Comparison of ENCODE assay signal across 8 cellular contexts in genomic region chr9:86352440-86353106, GRCh38. TPM values are rescaled to one million over a fixed set of nuclear protein-coding genes. Genes with fewer than 3 reads are reported as not detected.
DNase-seq lines count a peak whose midpoint lies in the region; ATAC-seq, FAIRE-seq and TF ChIP-seq lines count a peak whose summit lies in the region.

No MANE protein-coding gene starts in this region.

- peak overlapping the region; percentile 74 for H3K4me3 ChIP-seq in A549
- H3K4me3 ChIP-seq in liver (ENCODE audit: low read depth in 1 of 3, low read length in 3 of 3): peak overlapping the region; percentile 63 to 75 (median 64)

- TF ChIP-seq CTCF in A549 (IDR thresholded peaks at IDR 0.05) (no peak), liver (IDR thresholded peaks at IDR 0.05; ENCODE audit: low read depth, low read length, missing input control) (no peak)

- peak overlapping the region; percentile 77 to 98 for H3K9ac ChIP-seq in liver (ENCODE audit: low read depth in 1 of 2, low read length in 2 of 2)

- peaks cover 0 to 4% (median 1%) of the 10 kb centered on the region in 4 donors for H3K36me3 ChIP-seq in liver (ENCODE audit: control insufficient read depth in 4 of 4, insufficient read depth in 3 of 4, low read depth in 1 of 4, low read length in 3 of 4)

- FAIRE-seq in A549 (lab: Jason Lieb, UNC): no peak
- FAIRE-seq in H54 (lab: Jason Lieb, UNC): peak; percentile 78

- no peak overlapping the region; a peak in 1 of 6 replicates for H3K27ac ChIP-seq in A549
- peak overlapping the region; percentile 75 to 93 for H3K27ac ChIP-seq in liver (ENCODE audit: low read depth in 1 of 2, low read length in 2 of 2)

- H3K4me1 Mint-ChIP-seq in activated naive CD8-positive, alpha-beta T cell (ENCODE audit: low read depth): peaks cover 53% of the 10 kb centered on the region

- peaks cover 41% of the 10 kb centered on the region for H3K4me1 ChIP-seq in A549
- H3K4me1 ChIP-seq in liver (ENCODE audit: control insufficient read depth in 4 of 4, insufficient read depth in 4 of 4, low read length in 3 of 4): peaks cover 5 to 42% (median 24%) of the 10 kb centered on the region in 4 donors

- TF ChIP-seq RAD21 in A549 (conservative IDR thresholded peaks at IDR 0.05 in 1 of 2, IDR thresholded peaks at IDR 0.05 in 1 of 2): no peak
- TF ChIP-seq RAD21 in liver (IDR thresholded peaks at IDR 0.05): no peak

- peak overlapping the region; percentile 96 for H3K4me3 Mint-ChIP-seq in activated naive CD8-positive, alpha-beta T cell

- H3K9me3 ChIP-seq in A549 (no peaks in the 10 kb centered on the region), liver (ENCODE audit: control insufficient read depth in 4 of 4, low read length in 3 of 4) (no peaks in the 10 kb centered on the region)

- H3K27ac Mint-ChIP-seq in activated naive CD8-positive, alpha-beta T cell: peak overlapping the region; percentile 95

- ATAC-seq in A549: no peak
- ATAC-seq in HG02970 (IDR thresholded peaks at IDR 0.05; ENCODE audit: low FRiP score, unreplicated experiment): no peak
- no peak for ATAC-seq in GM21825 (IDR thresholded peaks at IDR 0.05; ENCODE audit: unreplicated experiment)

- no peaks in the 10 kb centered on the region for H3K27me3 ChIP-seq in liver (ENCODE audit: control insufficient read depth in 4 of 4, insufficient read depth in 4 of 4, low read length in 3 of 4)

- no peak for TF ChIP-seq POLR2A in A549 (IDR thresholded peaks at IDR 0.05; ENCODE audit: low read length)
- TF ChIP-seq POLR2A in H54 (IDR thresholded peaks at IDR 0.05; ENCODE audit: low read depth, low read length): no peak

- WGBS in A549 (ENCODE audit: missing lambda C conversion rate): 45% methylated on average over 5 of the region's 5 CpGs
- WGBS in liver: 26% methylated on average over 5 of the region's 5 CpGs

- CTCF ChIA-PET in A549 (lab: Yijun Ruan, JAX): interaction anchor here (1.5 kb wide), 1 partner anchor 53 kb away, joined by 3 read pairs; no protein-coding TSS in a partner anchor

- no peaks in the 10 kb centered on the region for H3K27me3 Mint-ChIP-seq in activated naive CD8-positive, alpha-beta T cell

- no peak for TF ChIP-seq EP300 in A549 (IDR thresholded peaks at IDR 0.05)

- peaks cover 16% of the 10 kb centered on the region for H3K36me3 Mint-ChIP-seq in activated naive CD8-positive, alpha-beta T cell

- DNase-seq in A549 (ENCODE audit: low read depth in 1 of 2, low spot score in 1 of 2): no peak
- DNase-seq in H54 (ENCODE audit: insufficient read length, low spot score): no peak
- DNase-seq in mucosa of gallbladder (ENCODE audit: low spot score): no peak
- DNase-seq in DMS 273 (lab: John Stamatoyannopoulos, UW; ENCODE audit: unreplicated experiment): no peak

- POLR2A ChIA-PET in A549 (lab: Yijun Ruan, JAX): no interaction called here

- H3K4me2 ChIP-seq in A549: peak overlapping the region; percentile 76

- H3K9me3 Mint-ChIP-seq in activated naive CD8-positive, alpha-beta T cell (ENCODE audit: low read depth): no peaks in the 10 kb centered on the region

TF ChIP-seq in A549, 52 proteins besides CTCF, POLR2A, EP300 and RAD21:
- TF ChIP-seq FOSL2 (IDR thresholded peaks at IDR 0.05) (no peak), FOSL2 (CRISPR knock-in tag; IDR thresholded peaks at IDR 0.05) (no peak), HOXB13 (CRISPR knock-in tag; IDR thresholded peaks at IDR 0.05; ENCODE audit: low read depth) (no peak), JUN (IDR thresholded peaks at IDR 0.05) (no peak), HEYL (CRISPR knock-in tag; IDR thresholded peaks at IDR 0.05) (no peak), HES2 (IDR thresholded peaks at IDR 0.05) (no peak), JUNB (IDR thresholded peaks at IDR 0.05) (0 out of 2 replicates have a peak, but pooled peaks have one; percentile 19), MYC (IDR thresholded peaks at IDR 0.05; ENCODE audit: borderline replicate concordance, low read length) (no peak), CBX2 (IDR thresholded peaks at IDR 0.05; ENCODE audit: borderline replicate concordance, low read depth) (no peak)

TF ChIP-seq in liver, 16 proteins besides CTCF, POLR2A, EP300 and RAD21:
- TF ChIP-seq HNF4G (IDR thresholded peaks at IDR 0.05) (no peak), YY1 (IDR thresholded peaks at IDR 0.05) (peak; percentile 41)
TF ChIP-seq in liver: peak in this region for 1.

RNA-seq across cellular contexts. Expression of gene TUT7, which starts 1.6 kb away (rescaled TPM):
- polyA plus RNA-seq in A549 (2011; rRNA removed) (26.0 and 27.0 TPM in 2 replicates), A549 (2017; fragmentation: RNase III; extraction: RNeasy Plus Mini Kit Qiagen cat#74134 plus additional on column Dnase treatment) (12.1 to 12.7 TPM (median 12.4 TPM) in 3 replicates), liver (10 to 100 TPM; 10.7 to 17.4 TPM)
- polyA plus RNA-seq in A549 (2012; cell fraction: cytosol; rRNA removed): 3.4 and 3.9 TPM in 2 replicates
- polyA plus RNA-seq in A549 (2012; cell fraction: nucleus; rRNA removed): 2.7 and 4.1 TPM in 2 replicates
- polyA minus RNA-seq in A549 (2011; rRNA and poly(A)+ RNA removed): 17.2 and 20.4 TPM in 2 replicates
- total RNA-seq in liver (10 to 100 TPM; 14.4 to 34.6 TPM), mucosa of gallbladder (25.1 TPM)

Comparison
In these comparisons a context has a peak if more than half of its experiments do, and no peak if none do; other contexts are left out.
1. H3K27ac ChIP-seq: peak in liver (2 of 2); none in A549 (0 of 2).